ENCODE assay signal across 18 cellular contexts in genomic region chr7:75980865-75981449, GRCh38. TPM values are rescaled to one million over a fixed set of nuclear protein-coding genes. Genes with fewer than 3 reads are reported as not detected.
DNase-seq lines count a peak whose midpoint lies in the region; ATAC-seq and TF ChIP-seq lines count a peak whose summit lies in the region.
"Had no signal": no experiment of that assay in that cellular context is flagged by ENCODE, and none has a peak within 500 bp of the region (broad histone marks: within the 10 kb centered on the region; RNA-seq: fewer than 3 reads in every experiment).

No MANE protein-coding gene starts in this region.

- no peak for TF ChIP-seq CTCF in BE2C (IDR thresholded peaks at IDR 0.05; ENCODE audit: low read depth, low read length)
- no peak for TF ChIP-seq CTCF in RWPE1 (conservative IDR thresholded peaks at IDR 0.05; ENCODE audit: low read depth)
- no peak for TF ChIP-seq CTCF in glutamatergic neuron (IDR thresholded peaks at IDR 0.05; ENCODE audit: partially characterized antibody, unreplicated experiment)

- H3K27me3 ChIP-seq in BE2C = no peaks in the 10 kb centered on the region
- H3K27me3 ChIP-seq: MG63 had no signal

- peaks cover 7% of the 10 kb centered on the region for H3K4me1 ChIP-seq in BE2C

- POLR2A ChIA-PET in RWPE1 (lab: Yijun Ruan, JAX; ENCODE audit: low non-redundant PET) = no interaction called here

- CTCF ChIA-PET in RWPE1 (lab: Yijun Ruan, JAX) = interaction anchor here (0.6 kb wide), 1 partner anchor 69 kb away, joined by 5 read pairs; no protein-coding TSS in a partner anchor

- ATAC-seq in left lobe of liver = peak; percentile 9
- ATAC-seq in HG03159 (IDR thresholded peaks at IDR 0.05; ENCODE audit: unreplicated experiment) = no peak

- intact Hi-C loops in posterior vena cava (cut with DNase I) = no loop called here

- DNase-seq in BE2C (peak; percentile 5), RWPE1 (ENCODE audit: low spot score) (no peak), left lobe of liver (ENCODE audit: low spot score) (peak; percentile 58), posterior vena cava (ENCODE audit: low spot score) (peak; percentile 80), NCI-H82 treated with DMSO at 0.1 percent for 48 hours (lab: John Stamatoyannopoulos, UW; ENCODE audit: unreplicated experiment) (no peak), glutamatergic neuron (no peak), LoVo (ENCODE audit: low spot score) (no peak)
- DNase-seq: ACHN; CD4-positive, alpha-beta T cell; DMS79 treated with DMSO at 0.1 percent for 48 hours; MG63; NCI-H1092 treated with DMSO at 0.1 percent for 48 hours; NCI-H1694; NCI-H446; SHP77 treated with DMSO at 0.1 percent for 48 hours had no signal

- H3K36me3 ChIP-seq in BE2C = peaks cover 26% of the 10 kb centered on the region
- H3K36me3 ChIP-seq: MG63 had no signal

- no peak overlapping the region for H3K4me3 ChIP-seq in BE2C (ENCODE audit: low read depth, low read length)
- H3K4me3 ChIP-seq: MG63 had no signal

- H3K36me3 Mint-ChIP-seq in glutamatergic neuron (ENCODE audit: unreplicated experiment) = no peaks in the 10 kb centered on the region

- peaks cover 1% of the 10 kb centered on the region for H3K27me3 Mint-ChIP-seq in glutamatergic neuron (ENCODE audit: unreplicated experiment)
- H3K27me3 Mint-ChIP-seq: CD4-positive, alpha-beta T cell had no signal

- H3K27ac ChIP-seq in RWPE1 = peak overlapping the region; percentile 61
- H3K27ac ChIP-seq: HL-60, KMS-11 had no signal

- H3K9me3 ChIP-seq in BE2C = no peaks in the 10 kb centered on the region
- H3K9me3 ChIP-seq: MG63 had no signal

- no peak overlapping the region for H3K27ac Mint-ChIP-seq in glutamatergic neuron (ENCODE audit: unreplicated experiment)
- H3K27ac Mint-ChIP-seq: CD4-positive, alpha-beta T cell had no signal

- H3K4me3 Mint-ChIP-seq in glutamatergic neuron (ENCODE audit: unreplicated experiment) = no peak overlapping the region
- H3K4me3 Mint-ChIP-seq: CD4-positive, alpha-beta T cell had no signal

- H3K4me1 Mint-ChIP-seq in glutamatergic neuron (ENCODE audit: low read depth, unreplicated experiment) = peaks cover 3% of the 10 kb centered on the region

- H3K9me3 Mint-ChIP-seq in glutamatergic neuron (ENCODE audit: unreplicated experiment) = peaks cover 3% of the 10 kb centered on the region
- H3K9me3 Mint-ChIP-seq: CD4-positive, alpha-beta T cell had no signal

RNA-seq across cellular contexts. Expression of gene TMEM120A, which starts 13.4 kb away (rescaled TPM):
- 24.0 TPM for polyA plus RNA-seq in BE2C (2012; ENCODE audit: insufficient read depth, insufficient read length, low read depth)
- total RNA-seq in left lobe of liver = 79.6 TPM
- total RNA-seq in posterior vena cava = 10 to 100 TPM; 54.2 to 55.3 TPM
- total RNA-seq in glutamatergic neuron (ENCODE audit: unreplicated experiment) = 26.4 TPM

Comparison
In these comparisons a context has a peak if more than half of its experiments do, and no peak if none do; other contexts are left out.
1. DNase-seq: peak in BE2C (single experiment), left lobe of liver (single experiment) and posterior vena cava (single experiment); none in RWPE1 (single experiment), NCI-H82 treated with DMSO at 0.1 percent for 48 hours (single experiment), glutamatergic neuron (single experiment) and LoVo (single experiment).